ENCODE assay signal across 15 cellular contexts in genomic region chr3:49279376-49279775, GRCh38. TPM values are rescaled to one million over a fixed set of nuclear protein-coding genes. Genes with fewer than 3 reads are reported as not detected.
A peak's percentile ranks its signal among the peaks of the same experiment; 100 is the strongest.
DNase-seq lines count a peak whose midpoint lies in the region; ATAC-seq and TF ChIP-seq lines count a peak whose summit lies in the region.
"Had no signal": no experiment of that assay in that cellular context is flagged by ENCODE, and none has a peak within 500 bp of the region (broad histone marks: within the 10 kb centered on the region; RNA-seq: fewer than 3 reads in every experiment).

No MANE protein-coding gene starts in this region.

- H3K36me3 ChIP-seq in BLaER1 treated with 17β-estradiol and CSF1 and Interleukin-3, amounts not matched to agents 10 nM and 100 nM: peaks cover 57 to 81% (median 70%) of the 10 kb centered on the region in 11 experiments
- peaks cover 25 to 28% (median 25%) of the 10 kb centered on the region in 3 donors for H3K36me3 ChIP-seq in skeletal muscle tissue (ENCODE audit: control insufficient read depth in 3 of 3, insufficient read depth in 3 of 3, low read length in 3 of 3)

- peaks cover 44 to 60% (median 56%) of the 10 kb centered on the region in 10 experiments for H3K4me1 ChIP-seq in BLaER1 treated with 17β-estradiol and CSF1 and Interleukin-3, amounts not matched to agents 10 nM and 100 nM
- H3K4me1 ChIP-seq in skeletal muscle tissue (ENCODE audit: control insufficient read depth in 3 of 3, insufficient read depth in 3 of 3, low read length in 3 of 3): peaks cover 23 to 35% (median 32%) of the 10 kb centered on the region in 3 donors

- H3K27ac ChIP-seq in BLaER1 treated with 17β-estradiol and CSF1 and Interleukin-3, amounts not matched to agents 10 nM and 100 nM: 0 out of 22 replicates have a peak overlapping the region, but pooled peaks of 1 of the 11 experiments have one; percentile 5
- H3K27ac ChIP-seq in skeletal muscle tissue (ENCODE audit: low read depth, low read length): peak overlapping the region; percentile 96
- H3K27ac ChIP-seq: HL-60 had no signal

- H3K27me3 ChIP-seq in BLaER1 treated with 17β-estradiol and CSF1 and Interleukin-3, amounts not matched to agents 10 nM and 100 nM: no peaks in the 10 kb centered on the region
- no peaks in the 10 kb centered on the region for H3K27me3 ChIP-seq in skeletal muscle tissue (ENCODE audit: control insufficient read depth in 3 of 3, insufficient read depth in 3 of 3, low read length in 3 of 3)

- H3K4me2 ChIP-seq in BLaER1 treated with 17β-estradiol and CSF1 and Interleukin-3, amounts not matched to agents 10 nM and 100 nM: peak overlapping the region; percentile 52 to 97 (median 85); a peak in 20 of 22 replicates

- no peak overlapping the region for H3K4me3 ChIP-seq in BLaER1 treated with 17β-estradiol and CSF1 and Interleukin-3, amounts not matched to agents 10 nM and 100 nM
- H3K4me3 ChIP-seq in fibroblast of pulmonary artery (replicated peaks; ENCODE audit: low read depth, low read length): no peak overlapping the region
- H3K4me3 ChIP-seq in skeletal muscle tissue (ENCODE audit: low read length in 3 of 3): no peak overlapping the region

- DNase-seq in OCI-M1 (lab: John Stamatoyannopoulos, UW) (peak; percentile 9), fibroblast of pulmonary artery (ENCODE audit: low read depth) (peak; percentile 58), superior temporal gyrus (ENCODE audit: extremely low spot score) (no peak), germinal center (ENCODE audit: low spot score) (no peak), retina (no peak)
- DNase-seq: activated CD8-positive, alpha-beta memory T cell treated with anti-CD3 and anti-CD28 coated beads, Interleukin-2, amount 50 U/mL, for 4 hours; amniotic stem cell; CD8-positive, alpha-beta memory T cell; naive thymus-derived CD4-positive, alpha-beta T cell; NCI-H2227 treated with DMSO at 0.1 percent for 48 hours; RPMI8226 had no signal

- ATAC-seq in GM18502 (IDR thresholded peaks at IDR 0.05; ENCODE audit: poor library complexity, unreplicated experiment): no peak
- ATAC-seq: naive thymus-derived CD4-positive, alpha-beta T cell had no signal

- TF ChIP-seq CTCF in fibroblast of pulmonary artery (IDR thresholded peaks at IDR 0.05; ENCODE audit: low read length, missing control alignments): no peak

- H3K9ac ChIP-seq in BLaER1 treated with 17β-estradiol and CSF1 and Interleukin-3, amounts not matched to agents 10 nM and 100 nM: peak overlapping the region in 2 of 11 experiments; percentile 17 to 31; a peak in 2 of 22 replicates
- H3K9ac ChIP-seq in skeletal muscle tissue (ENCODE audit: low read depth in 1 of 3, low read length in 3 of 3): no peak overlapping the region

- H4K20me1 ChIP-seq in BLaER1 treated with 17β-estradiol and CSF1 and Interleukin-3, amounts not matched to agents 10 nM and 100 nM: peaks cover 0 to 53% (median 5%) of the 10 kb centered on the region in 11 experiments; a peak in 10 of 22 replicates

- H3K9me3 ChIP-seq in BLaER1 treated with 17β-estradiol and CSF1 and Interleukin-3, amounts not matched to agents 10 nM and 100 nM (replicated peaks in 1 of 11): no peaks in the 10 kb centered on the region; a peak in 1 of 22 replicates
- no peaks in the 10 kb centered on the region for H3K9me3 ChIP-seq in skeletal muscle tissue (ENCODE audit: control insufficient read depth in 3 of 3, low read length in 3 of 3)

RNA-seq across cellular contexts. Expression of gene C3orf62, which starts 2.3 kb away (rescaled TPM):
- 1.6 TPM for total RNA-seq in skeletal muscle tissue

Comparison
In these comparisons a context has a peak if more than half of its experiments do, and no peak if none do; other contexts are left out.
1. DNase-seq: peak in OCI-M1 (single experiment) and fibroblast of pulmonary artery (single experiment); none in superior temporal gyrus (single experiment), germinal center (single experiment) and retina (single experiment).